ENCODE assay signal across 27 cellular contexts in the genomic region with DNA sequence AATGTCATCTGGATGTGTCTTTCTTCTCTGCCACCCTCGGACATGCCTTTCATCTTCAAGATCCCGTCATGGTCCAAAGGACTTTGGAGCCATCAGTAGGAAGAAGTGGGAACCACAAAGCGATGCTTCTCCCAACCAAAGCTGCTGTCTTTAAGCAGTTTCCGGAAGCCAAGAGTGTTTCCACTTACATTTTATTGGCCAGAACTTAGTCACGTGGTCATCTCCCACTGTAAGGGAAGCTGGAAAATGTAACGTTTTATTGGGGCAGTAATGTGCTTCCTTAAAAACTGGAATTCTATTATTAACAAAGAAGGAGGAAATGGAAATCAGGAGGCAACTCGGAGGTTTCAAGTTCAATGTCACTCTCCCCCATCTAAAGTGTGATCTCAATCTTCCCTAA.
"Had no signal": no experiment of that assay in that cellular context is flagged by ENCODE, and none has a peak within 500 bp of the region (broad histone marks: within the 10 kb centered on the region; RNA-seq: fewer than 3 reads in every experiment).

No MANE protein-coding gene starts in this region.

- H3K27me3 ChIP-seq: colonic mucosa, pancreas, thyroid gland had no signal

- H3K36me3 ChIP-seq: colonic mucosa, heart left ventricle, pancreas, suprapubic skin, thyroid gland had no signal

- H3K4me1 ChIP-seq: colonic mucosa, heart left ventricle, pancreas, suprapubic skin, thyroid gland had no signal

- FAIRE-seq: endothelial cell of umbilical vein, pancreas, urothelium cell line had no signal

- H3K9me3 Mint-ChIP-seq: endodermal cell; natural killer cell; stimulated activated effector memory CD8-positive, alpha-beta T cell treated with anti-CD3 and anti-CD28 coated beads, Interleukin-12 subunit alpha, Interleukin-12 subunit beta, amount 100 ng/mL, for 72 hours; type B pancreatic cell had no signal

- H3K36me3 Mint-ChIP-seq: natural killer cell; stimulated activated effector memory CD8-positive, alpha-beta T cell treated with anti-CD3 and anti-CD28 coated beads, Interleukin-12 subunit alpha, Interleukin-12 subunit beta, amount 100 ng/mL, for 72 hours; type B pancreatic cell had no signal

- H3K9me3 ChIP-seq: colonic mucosa, heart left ventricle, mucosa of descending colon, pancreas, suprapubic skin, thyroid gland had no signal

- H3K4me3 Mint-ChIP-seq: endodermal cell; natural killer cell; neural crest cell; stimulated activated effector memory CD8-positive, alpha-beta T cell treated with anti-CD3 and anti-CD28 coated beads, Interleukin-12 subunit alpha, Interleukin-12 subunit beta, amount 100 ng/mL, for 72 hours; type B pancreatic cell had no signal

- H3K4me1 Mint-ChIP-seq: natural killer cell; stimulated activated effector memory CD8-positive, alpha-beta T cell treated with anti-CD3 and anti-CD28 coated beads, Interleukin-12 subunit alpha, Interleukin-12 subunit beta, amount 100 ng/mL, for 72 hours had no signal

- H3K27ac ChIP-seq: colonic mucosa, heart left ventricle, pancreas, suprapubic skin, thyroid gland had no signal

- DNase-seq: colonic mucosa; dermis blood vessel endothelial cell; effector CD4-positive, alpha-beta T cell; endodermal cell; erythroblast; foreskin melanocyte; heart left ventricle; hypothalamus; islet precursor cell; mammary epithelial cell; mucosa of descending colon; natural killer cell; occipital lobe; pancreas; right cardiac atrium; stimulated activated CD4-positive, alpha-beta T cell treated with anti-CD3 and anti-CD28 coated beads, Interleukin-4, amount 100 ng/mL, for 1 hour; stimulated activated CD8-positive, alpha-beta memory T cell treated with anti-CD3 and anti-CD28 coated beads, Interleukin-4, amount 100 ng/mL, for 48 hours; stimulated activated naive CD8-positive, alpha-beta T cell treated with anti-CD3 and anti-CD28 coated beads, Interleukin-15, Interleukin-2, amounts not matched to agents 100 U/mL and 50 U/mL, for 24 hours; thyroid gland had no signal

- H3K4me3 ChIP-seq: colonic mucosa, heart left ventricle, mucosa of descending colon, pancreas, suprapubic skin, thyroid gland had no signal

- ATAC-seq: heart left ventricle; left lobe of liver; mucosa of descending colon; natural killer cell; right cardiac atrium; stimulated activated effector memory CD8-positive, alpha-beta T cell treated with anti-CD3 and anti-CD28 coated beads, Interleukin-12 subunit alpha, Interleukin-12 subunit beta, amount 100 ng/mL, for 72 hours; stimulated activated naive CD8-positive, alpha-beta T cell treated with anti-CD3 and anti-CD28 coated beads, Interleukin-15, Interleukin-2, amounts not matched to agents 100 U/mL and 50 U/mL, for 24 hours had no signal

- H3K27ac Mint-ChIP-seq: endodermal cell; natural killer cell; progenitor cell of endocrine pancreas; stimulated activated effector memory CD8-positive, alpha-beta T cell treated with anti-CD3 and anti-CD28 coated beads, Interleukin-12 subunit alpha, Interleukin-12 subunit beta, amount 100 ng/mL, for 72 hours; type B pancreatic cell had no signal
